9 cellular contexts compared by ENCODE assay signal in the genomic region with DNA sequence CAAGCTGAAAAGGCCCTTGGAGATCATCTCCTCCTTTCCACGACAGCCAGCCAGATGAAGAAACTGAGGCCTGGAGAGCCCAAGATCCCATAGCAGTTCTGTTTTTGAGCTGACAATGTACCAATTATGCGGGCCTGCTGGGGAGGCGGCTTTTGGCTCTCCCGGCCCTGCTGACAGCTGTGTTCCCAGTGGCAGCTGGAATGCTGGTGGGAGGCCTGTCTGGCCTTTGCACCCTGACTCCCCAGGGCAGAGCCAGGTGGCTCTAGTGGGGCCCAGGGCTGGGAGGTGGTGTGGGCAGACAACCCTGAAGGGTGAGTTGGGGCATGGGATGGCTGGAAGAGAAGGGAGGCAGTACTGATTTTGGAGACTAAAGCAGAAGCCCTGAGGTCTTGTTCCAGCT. TPM values are rescaled to one million over a fixed set of nuclear protein-coding genes. Genes with fewer than 3 reads are reported as not detected.
DNase-seq lines count a peak whose midpoint lies in the region; ATAC-seq and TF ChIP-seq lines count a peak whose summit lies in the region.
"Had no signal": no experiment of that assay in that cellular context is flagged by ENCODE, and none has a peak within 500 bp of the region (broad histone marks: within the 10 kb centered on the region; RNA-seq: fewer than 3 reads in every experiment).

No MANE protein-coding gene starts in this region.

- CTCF ChIA-PET in IMR-90 (lab: Yijun Ruan, JAX) = no interaction called here

- no peak overlapping the region for H2BK20ac ChIP-seq in IMR-90 (ENCODE audit: low read depth, low read length)

- no peaks in the 10 kb centered on the region for H3K27me3 ChIP-seq in IMR-90 (ENCODE audit: control insufficient read depth, insufficient read depth, low read length)

- TF ChIP-seq RAD21 in IMR-90 (IDR thresholded peaks at IDR 0.05; ENCODE audit: low read length) = no peak

- no peak overlapping the region for H2BK5ac ChIP-seq in IMR-90 (ENCODE audit: low read depth, low read length, poor library complexity, severe bottlenecking)

- no peak overlapping the region for H3K56ac ChIP-seq in IMR-90 (ENCODE audit: extremely low read depth, insufficient read depth, low read length)

- ATAC-seq in IMR-90 (ENCODE audit: low read depth) (no peak), HG03097 (IDR thresholded peaks at IDR 0.05; ENCODE audit: low FRiP score, unreplicated experiment) (no peak), GM19455 (IDR thresholded peaks at IDR 0.05; ENCODE audit: unreplicated experiment) (no peak)
- ATAC-seq in activated T-helper 17 cell treated with anti-CD3 and anti-CD28 coated beads, Interleukin-2, amount 50 U/mL, for 72 hours (replicated peaks) = no peak

- no peak overlapping the region for H3K14ac ChIP-seq in IMR-90 (replicated peaks; ENCODE audit: low read depth, low read length)

- H3K79me1 ChIP-seq in IMR-90 (ENCODE audit: low read depth in 1 of 2, low read length in 2 of 2) = 0 out of 4 replicates have a peak, but pooled peaks cover 0 to under 1% of the 10 kb centered on the region in 2 experiments

- DNase-seq in IMR-90 = no peak
- DNase-seq in hippocampal formation (lab: John Stamatoyannopoulos, UW) = peak; percentile 29 to 45
- DNase-seq in SK-N-DZ (ENCODE audit: low spot score) = no peak
- DNase-seq: NCI-H510A had no signal

- H3K9me3 Mint-ChIP-seq in activated T-helper 17 cell treated with anti-CD3 and anti-CD28 coated beads, Interleukin-2, amount 50 U/mL, for 72 hours = no peaks in the 10 kb centered on the region
- H3K9me3 Mint-ChIP-seq: memory B cell had no signal

- H3K27ac ChIP-seq in IMR-90 (ENCODE audit: insufficient read depth, low read length) = no peak overlapping the region
- H3K27ac ChIP-seq in skin epidermis = peak overlapping the region in 17 of 21 experiments; percentile 67 to 91 (median 84)

- no peak overlapping the region for H2BK120ac ChIP-seq in IMR-90 (ENCODE audit: low read depth, low read length)

- 84% methylated on average over 2 of the region's 4 CpGs; no CpG with 5 or more reads in 1 of the 2 experiments for WGBS in IMR-90 (ENCODE audit: extremely low coverage in 2 of 2, insufficient read length in 1 of 2), 2 experiments

- peaks cover 31% of the 10 kb centered on the region for H3K4me1 Mint-ChIP-seq in activated T-helper 17 cell treated with anti-CD3 and anti-CD28 coated beads, Interleukin-2, amount 50 U/mL, for 72 hours

- intact Hi-C loops in IMR-90 (cut with micrococcal nuclease) = no loop called here

- H3K4me3 ChIP-seq in IMR-90 (ENCODE audit: insufficient read depth, low read depth, low read length) (no peak overlapping the region), skin epidermis (no peak overlapping the region)

- peak overlapping the region; percentile 9 for H2AK9ac ChIP-seq in IMR-90 (replicated peaks; ENCODE audit: low read depth, low read length, poor library complexity)

- no peak overlapping the region for H3K4ac ChIP-seq in IMR-90 (ENCODE audit: low read depth, low read length)

- no peak overlapping the region for H3K18ac ChIP-seq in IMR-90 (ENCODE audit: low read depth, low read length)

- H3K9me3 ChIP-seq in IMR-90 (ENCODE audit: control insufficient read depth, insufficient read depth, low read length) = no peaks in the 10 kb centered on the region

- H3K27ac Mint-ChIP-seq in activated T-helper 17 cell treated with anti-CD3 and anti-CD28 coated beads, Interleukin-2, amount 50 U/mL, for 72 hours = peak overlapping the region; percentile 92
- H3K27ac Mint-ChIP-seq: memory B cell had no signal

- peaks cover 11% of the 10 kb centered on the region for H3K9me1 ChIP-seq in IMR-90 (ENCODE audit: insufficient read depth, low read length)

- H2AK5ac ChIP-seq in IMR-90 (ENCODE audit: low read depth, low read length) = no peak overlapping the region

- dilution Hi-C loops in IMR-90 (cut with HindIII; ENCODE audit: low sequenced_read_pairs, unreplicated experiment) = no loop called here

- no TSS peak for BruUV-seq in IMR-90 (replicated peaks; lab: Mats Ljungman, UMichigan)

- H4K8ac ChIP-seq in IMR-90 (ENCODE audit: low read depth in 2 of 2, low read length in 2 of 2) = no peak overlapping the region

- no peak overlapping the region for H3K9ac ChIP-seq in IMR-90 (ENCODE audit: low read depth, low read length)

- no peaks in the 10 kb centered on the region for H4K20me1 ChIP-seq in IMR-90 (ENCODE audit: insufficient read depth, low read length)

- H4K5ac ChIP-seq in IMR-90 (ENCODE audit: low read depth, low read length) = no peak overlapping the region

- H3K36me3 ChIP-seq in IMR-90 (ENCODE audit: control insufficient read depth, insufficient read depth, low read length) = no peaks in the 10 kb centered on the region

- POLR2A ChIA-PET in IMR-90 (lab: Charles Lee; ENCODE audit: unreplicated experiment) = no interaction called here

- in situ Hi-C loops in IMR-90 (cut with MboI; ENCODE audit: low sequenced_read_pairs) = no loop called here

- H3K4me3 Mint-ChIP-seq in activated T-helper 17 cell treated with anti-CD3 and anti-CD28 coated beads, Interleukin-2, amount 50 U/mL, for 72 hours = peak overlapping the region; percentile 95
- H3K4me3 Mint-ChIP-seq: memory B cell had no signal

- H4K91ac ChIP-seq in IMR-90 (ENCODE audit: insufficient read depth, low read depth, low read length) = no peak overlapping the region

- H3K4me1 ChIP-seq in IMR-90 (ENCODE audit: control insufficient read depth, insufficient read depth, low read length) = peaks cover 13% of the 10 kb centered on the region

- H2AFZ ChIP-seq in IMR-90 (replicated peaks; ENCODE audit: low read length, poor library complexity) = peak overlapping the region; percentile 38

- no peak overlapping the region for H2BK15ac ChIP-seq in IMR-90 (ENCODE audit: low read depth, low read length)

- peaks cover 19% of the 10 kb centered on the region for H3K36me3 Mint-ChIP-seq in activated T-helper 17 cell treated with anti-CD3 and anti-CD28 coated beads, Interleukin-2, amount 50 U/mL, for 72 hours (ENCODE audit: low read depth)
- H3K36me3 Mint-ChIP-seq: memory B cell had no signal

- no peak for TF ChIP-seq POLR2A in IMR-90 (IDR thresholded peaks at IDR 0.05; ENCODE audit: low read depth, low read length)

- no peak overlapping the region for H3K4me2 ChIP-seq in IMR-90 (ENCODE audit: low read depth, low read length)

- no peak for TF ChIP-seq CTCF in IMR-90 (conservative IDR thresholded peaks at IDR 0.05; ENCODE audit: low read depth, low read length)

- no peaks in the 10 kb centered on the region for H3K27me3 Mint-ChIP-seq in activated T-helper 17 cell treated with anti-CD3 and anti-CD28 coated beads, Interleukin-2, amount 50 U/mL, for 72 hours
- H3K27me3 Mint-ChIP-seq: memory B cell had no signal

- no peak overlapping the region for H3K23ac ChIP-seq in IMR-90 (ENCODE audit: low read depth, low read length)

TF ChIP-seq in IMR-90, 13 proteins besides CTCF, POLR2A, EP300 and RAD21:
- TF ChIP-seq RFX5 (IDR thresholded peaks at IDR 0.05; ENCODE audit: low read depth, low read length) = no peak
- TF ChIP-seq BHLHE40 (IDR thresholded peaks at IDR 0.05; ENCODE audit: low read depth, low read length) = no peak
- no peak for TF ChIP-seq RCOR1 (IDR thresholded peaks at IDR 0.05; ENCODE audit: insufficient replicate concordance, low read length)
- TF ChIP-seq MAFK (IDR thresholded peaks at IDR 0.05; ENCODE audit: low read depth, low read length) = no peak
- TF ChIP-seq, protein P1, sequence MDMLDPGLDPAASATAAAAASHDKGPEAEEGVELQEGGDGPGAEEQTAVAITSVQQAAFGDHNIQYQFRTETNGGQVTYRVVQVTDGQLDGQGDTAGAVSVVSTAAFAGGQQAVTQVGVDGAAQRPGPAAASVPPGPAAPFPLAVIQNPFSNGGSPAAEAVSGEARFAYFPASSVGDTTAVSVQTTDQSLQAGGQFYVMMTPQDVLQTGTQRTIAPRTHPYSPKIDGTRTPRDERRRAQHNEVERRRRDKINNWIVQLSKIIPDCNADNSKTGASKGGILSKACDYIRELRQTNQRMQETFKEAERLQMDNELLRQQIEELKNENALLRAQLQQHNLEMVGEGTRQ (IDR thresholded peaks at IDR 0.05; ENCODE audit: low read depth, low read length) = no peak
- TF ChIP-seq, protein P2, sequence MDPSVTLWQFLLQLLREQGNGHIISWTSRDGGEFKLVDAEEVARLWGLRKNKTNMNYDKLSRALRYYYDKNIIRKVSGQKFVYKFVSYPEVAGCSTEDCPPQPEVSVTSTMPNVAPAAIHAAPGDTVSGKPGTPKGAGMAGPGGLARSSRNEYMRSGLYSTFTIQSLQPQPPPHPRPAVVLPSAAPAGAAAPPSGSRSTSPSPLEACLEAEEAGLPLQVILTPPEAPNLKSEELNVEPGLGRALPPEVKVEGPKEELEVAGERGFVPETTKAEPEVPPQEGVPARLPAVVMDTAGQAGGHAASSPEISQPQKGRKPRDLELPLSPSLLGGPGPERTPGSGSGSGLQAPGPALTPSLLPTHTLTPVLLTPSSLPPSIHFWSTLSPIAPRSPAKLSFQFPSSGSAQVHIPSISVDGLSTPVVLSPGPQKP (IDR thresholded peaks at IDR 0.05; ENCODE audit: borderline replicate concordance, low read depth, low read length) = no peak
- no peak for TF ChIP-seq CHD1 (IDR thresholded peaks at IDR 0.05; ENCODE audit: low read depth, low read length)
- no peak for TF ChIP-seq CEBPB (IDR thresholded peaks at IDR 0.05; ENCODE audit: low read depth, low read length)
- TF ChIP-seq FOS (IDR thresholded peaks at IDR 0.05; ENCODE audit: low read depth, low read length) = no peak
- TF ChIP-seq NFE2L2 (IDR thresholded peaks at IDR 0.05; ENCODE audit: low read depth, low read length) = no peak
- TF ChIP-seq MXI1 (IDR thresholded peaks at IDR 0.05; ENCODE audit: borderline replicate concordance, low read depth, low read length) = no peak
- no peak for TF ChIP-seq MAZ (IDR thresholded peaks at IDR 0.05; ENCODE audit: borderline replicate concordance, low read depth, low read length)

RNA-seq across cellular contexts. Expression of a gene that starts 30.7 kb away (rescaled TPM):
- total RNA-seq in IMR-90 (2012; rRNA removed) = 7.5 and 7.9 TPM in 2 replicates
- polyA plus RNA-seq in IMR-90 (2012; rRNA removed) = 45.0 and 45.4 TPM in 2 replicates
- polyA plus RNA-seq in IMR-90 (2012; cell fraction: cytosol; rRNA removed) = 28.6 and 29.9 TPM in 2 replicates
- 29.8 and 37.0 TPM in 2 replicates for polyA plus RNA-seq in IMR-90 (2012; cell fraction: nucleus; rRNA removed; ENCODE audit: low replicate concordance)
- 100 to 1,000 TPM in 1 of 2 donors, 10 to 100 TPM in 1; 85.7 to 125 TPM for total RNA-seq in activated T-helper 17 cell treated with anti-CD3 and anti-CD28 coated beads, Interleukin-2, amount 50 U/mL, for 72 hours
- polyA plus RNA-seq in SK-N-DZ (2014; cell fraction: cytosol; rRNA removed) = 11.3 and 12.4 TPM in 2 replicates
- polyA plus RNA-seq in SK-N-DZ (2014; cell fraction: nucleus; rRNA removed) = 4.1 and 10.3 TPM in 2 replicates

Comparison
In these comparisons a context has a peak if more than half of its experiments do, and no peak if none do; other contexts are left out.
1. DNase-seq: peak in hippocampal formation (2 of 2); none in IMR-90 (single experiment) and SK-N-DZ (single experiment).